8 cellular contexts compared by ENCODE assay signal in genomic region chr16:69754143-69754468, GRCh38. TPM values are rescaled to one million over a fixed set of nuclear protein-coding genes. Genes with fewer than 3 reads are reported as not detected.
DNase-seq lines count a peak whose midpoint lies in the region; ATAC-seq, FAIRE-seq and TF ChIP-seq lines count a peak whose summit lies in the region.

No MANE protein-coding gene starts in this region.

- H4K20me1 ChIP-seq in SK-N-SH (ENCODE audit: insufficient read depth) (no peaks in the 10 kb centered on the region), keratinocyte (ENCODE audit: control insufficient read depth, extremely low read depth, insufficient read depth, low read length) (no peaks in the 10 kb centered on the region)

- no peaks in the 10 kb centered on the region for H3K9me3 ChIP-seq in SK-N-SH
- H3K9me3 ChIP-seq in keratinocyte (ENCODE audit: control insufficient read depth, low read depth, low read length): no peaks in the 10 kb centered on the region
- H3K9me3 ChIP-seq in stomach smooth muscle (ENCODE audit: control insufficient read depth in 2 of 2, low read length in 2 of 2): no peaks in the 10 kb centered on the region

- ATAC-seq in SK-N-SH treated with all-trans-retinoic acid at 6 μM for 48 hours (no peak), HG02840 (IDR thresholded peaks at IDR 0.05; ENCODE audit: low FRiP score, unreplicated experiment) (no peak)

- H3K4me1 ChIP-seq in SK-N-SH (ENCODE audit: control insufficient read depth in 1 of 2, insufficient read depth in 2 of 2, low read depth in 1 of 2, low read length in 1 of 2) (peaks cover 0 to 2% of the 10 kb centered on the region in 2 experiments; a peak in 2 of 4 replicates), keratinocyte (ENCODE audit: control insufficient read depth, extremely low read depth, insufficient read depth, low read length) (peaks cover 4% of the 10 kb centered on the region), stomach smooth muscle (ENCODE audit: control insufficient read depth, insufficient read depth, low read length) (peaks cover 4% of the 10 kb centered on the region)

- H3K27ac Mint-ChIP-seq in activated naive CD8-positive, alpha-beta T cell: peak overlapping the region; percentile 100

- FAIRE-seq in keratinocyte (lab: Jason Lieb, UNC): no peak

- H3K4me3 Mint-ChIP-seq in activated naive CD8-positive, alpha-beta T cell: peak overlapping the region; percentile 100

- no peak for TF ChIP-seq EP300 in SK-N-SH (IDR thresholded peaks at IDR 0.05; ENCODE audit: borderline replicate concordance in 1 of 2, low read depth in 1 of 2, low read length in 1 of 2)

- peaks cover 9% of the 10 kb centered on the region for H3K36me3 Mint-ChIP-seq in activated naive CD8-positive, alpha-beta T cell

- no peaks in the 10 kb centered on the region for H3K9me2 ChIP-seq in SK-N-SH

- TF ChIP-seq CTCF in SK-N-SH (IDR thresholded peaks at IDR 0.05) (no peak), keratinocyte (optimal IDR thresholded peaks at IDR 0.05 in 1 of 3, IDR thresholded peaks at IDR 0.05 in 1 of 3, conservative IDR thresholded peaks at IDR 0.05 in 1 of 3; ENCODE audit: extremely low read depth in 1 of 3, insufficient read depth in 2 of 3, low read length in 3 of 3) (no peak)

- POLR2A ChIA-PET in SK-N-SH (lab: Yijun Ruan, JAX): interaction anchor here (1.0 to 1.5 kb wide), 6 partner anchors 9 to 358 kb away, joined by 4 to 12 read pairs (median 6); partner anchors contain the start of gene NQO1

- H3F3A ChIP-seq in SK-N-SH (replicated peaks; ENCODE audit: insufficient read depth): peaks cover 12% of the 10 kb centered on the region

- CTCF ChIA-PET in SK-N-SH (lab: Yijun Ruan, JAX): interaction anchor here (0.6 to 6.2 kb wide), 36 partner anchors 8 to 405 kb away, joined by 3 to 67 read pairs (median 5); partner anchors contain the start of gene NQO1

- H3K36me3 ChIP-seq in SK-N-SH (replicated peaks in 1 of 2; ENCODE audit: control insufficient read depth in 1 of 2, insufficient read depth in 2 of 2, low read length in 1 of 2) (peaks cover 11 to 30% of the 10 kb centered on the region in 2 experiments), keratinocyte (ENCODE audit: control insufficient read depth in 2 of 2, extremely low read depth in 1 of 2, insufficient read depth in 2 of 2, low read length in 2 of 2) (peaks cover 9 to 15% of the 10 kb centered on the region in 2 experiments), stomach smooth muscle (ENCODE audit: control insufficient read depth in 2 of 2, insufficient read depth in 2 of 2, low read length in 2 of 2) (peaks cover 7 to 17% of the 10 kb centered on the region in 2 donors)

- H3K27ac ChIP-seq in SK-N-SH (ENCODE audit: low read depth in 2 of 2, low read length in 1 of 2) (peak overlapping the region; percentile 40 to 45; a peak in 2 of 4 replicates), keratinocyte (ENCODE audit: control insufficient read depth, insufficient read depth, low read length) (peak overlapping the region; percentile 95), stomach smooth muscle (ENCODE audit: low read length) (peak overlapping the region; percentile 37)

- H3K27me3 ChIP-seq in SK-N-SH (ENCODE audit: insufficient read depth) (no peaks in the 10 kb centered on the region), keratinocyte (ENCODE audit: control insufficient read depth, extremely low read depth, insufficient read depth, low read length) (no peaks in the 10 kb centered on the region), stomach smooth muscle (ENCODE audit: control insufficient read depth in 1 of 2, insufficient read depth in 2 of 2, low read length in 2 of 2) (no peaks in the 10 kb centered on the region)

- H3K9me3 Mint-ChIP-seq in activated naive CD8-positive, alpha-beta T cell (ENCODE audit: low read depth): no peaks in the 10 kb centered on the region

- H3K9ac ChIP-seq in SK-N-SH: peak overlapping the region; percentile 84
- H3K9ac ChIP-seq in keratinocyte (ENCODE audit: control insufficient read depth, extremely low read depth, insufficient read depth, low read length): peak overlapping the region; percentile 97
- H3K9ac ChIP-seq in stomach smooth muscle (ENCODE audit: low read length in 2 of 2): peak overlapping the region; percentile 76 to 92

- H3K4me1 Mint-ChIP-seq in activated naive CD8-positive, alpha-beta T cell (ENCODE audit: low read depth): peaks cover 26% of the 10 kb centered on the region

- 31% methylated on average over 4 of the region's 4 CpGs for WGBS in SK-N-SH (ENCODE audit: low lambda C conversion rate)

- no peaks in the 10 kb centered on the region for H3K9me1 ChIP-seq in keratinocyte (ENCODE audit: control insufficient read depth, extremely low read depth, insufficient read depth, low read length)

- TF ChIP-seq RAD21 in SK-N-SH (IDR thresholded peaks at IDR 0.05; ENCODE audit: low read length): no peak

- no peaks in the 10 kb centered on the region for H3K27me3 Mint-ChIP-seq in activated naive CD8-positive, alpha-beta T cell

- H3K4me2 ChIP-seq in SK-N-SH (peak overlapping the region; percentile 89), keratinocyte (ENCODE audit: control insufficient read depth, extremely low read depth, insufficient read depth, low read depth, low read length) (peak overlapping the region; percentile 70)

- H2AFZ ChIP-seq in SK-N-SH (ENCODE audit: low read depth) (peak overlapping the region; percentile 70; the same call in 1 of the 2 replicates), keratinocyte (ENCODE audit: control insufficient read depth, low read length) (peak overlapping the region; percentile 96)

- peaks cover 55% of the 10 kb centered on the region for H3K79me2 ChIP-seq in SK-N-SH (ENCODE audit: insufficient read depth)
- H3K79me2 ChIP-seq in keratinocyte (ENCODE audit: control insufficient read depth, insufficient read depth, low read length): peaks cover 44% of the 10 kb centered on the region

- dilution Hi-C loops in keratinocyte (cut with MboI; ENCODE audit: extremely low pct_ligation_motif_present, low sequenced_read_pairs): no loop called here

- peak overlapping the region; percentile 86 to 98 for H3K4me3 ChIP-seq in SK-N-SH (ENCODE audit: low read depth in 2 of 2, low read length in 1 of 2)
- peak overlapping the region; percentile 74 to 100 (median 99) for H3K4me3 ChIP-seq in keratinocyte (ENCODE audit: control insufficient read depth in 2 of 3, extremely low read depth in 1 of 3, insufficient read depth in 2 of 3, low read depth in 1 of 3, low read length in 3 of 3)
- H3K4me3 ChIP-seq in stomach smooth muscle (ENCODE audit: low read length in 2 of 2): peak overlapping the region; percentile 69 to 99

- no peak for DNase-seq in SK-N-SH
- DNase-seq in keratinocyte (ENCODE audit: low read depth, low spot score): no peak
- no peak for DNase-seq in foreskin melanocyte
- no peak for DNase-seq in NCI-H748 treated with DMSO at 0.1 percent for 48 hours (lab: John Stamatoyannopoulos, UW)

TF ChIP-seq in SK-N-SH, 30 proteins besides CTCF, POLR2A, EP300 and RAD21 (continues in another document):
- no peak for TF ChIP-seq EZH2phosphoT487 (IDR thresholded peaks at IDR 0.05; ENCODE audit: borderline replicate concordance, low read depth)
- no peak for TF ChIP-seq MEF2A (IDR thresholded peaks at IDR 0.05; ENCODE audit: borderline replicate concordance, low read depth)
- no peak for TF ChIP-seq FOXM1 (IDR thresholded peaks at IDR 0.05; ENCODE audit: low read depth)
- no peak for TF ChIP-seq FOSL2 (IDR thresholded peaks at IDR 0.05; ENCODE audit: borderline replicate concordance, low read depth)

TF ChIP-seq in SK-N-SH treated with all-trans-retinoic acid at 6 μM for 48 hours, 23 proteins besides CTCF, POLR2A, EP300 and RAD21 (continues in another document):
- TF ChIP-seq ZNF565 (CRISPR knock-in tag; conservative IDR thresholded peaks at IDR 0.05; ENCODE audit: low read depth) (no peak), ZFP3 (CRISPR knock-in tag; IDR thresholded peaks at IDR 0.05) (no peak)

RNA-seq across cellular contexts. Expression of gene NOB1, which starts 0.6 kb away (rescaled TPM):
- polyA plus RNA-seq in SK-N-SH (2012; rRNA removed) (79.5 and 86.3 TPM in 2 replicates), keratinocyte (63.0 to 87.4 TPM (median 65.5 TPM) in 3 replicates)
- polyA plus RNA-seq in SK-N-SH (2012; cell fraction: cytosol; rRNA removed): 64.8 and 74.8 TPM in 2 replicates
- 48.5 and 55.5 TPM in 2 replicates for polyA plus RNA-seq in SK-N-SH (2012; cell fraction: nucleus; rRNA removed)
- 55.4 TPM for polyA plus RNA-seq in keratinocyte (2011; ENCODE audit: low read depth)
- 57.7 and 75.2 TPM in 2 replicates for polyA plus RNA-seq in keratinocyte (2011; cell fraction: cytosol; rRNA removed)
- 51.9 and 53.3 TPM in 2 replicates for polyA plus RNA-seq in keratinocyte (2011; cell fraction: nucleus; rRNA removed)
- polyA plus RNA-seq in keratinocyte (2012; ENCODE audit: low replicate concordance): 55.1 and 72.7 TPM in 2 replicates
- polyA minus RNA-seq in keratinocyte: 58.0 to 71.4 TPM (median 68.2 TPM) in 3 replicates
- polyA minus RNA-seq in keratinocyte (2011; cell fraction: cytosol; rRNA and poly(A)+ RNA removed): 84.6 TPM
- 24.4 and 30.9 TPM in 2 replicates for polyA minus RNA-seq in keratinocyte (2011; cell fraction: nucleus; rRNA and poly(A)+ RNA removed)

RNA-seq across cellular contexts. Expression of gene WWP2, which starts 8.0 kb away (rescaled TPM):
- polyA plus RNA-seq in SK-N-SH (2012; rRNA removed) (9.2 and 13.3 TPM in 2 replicates), keratinocyte (3.1 to 14.8 TPM (median 6.9 TPM) in 3 replicates)
- 7.6 and 9.0 TPM in 2 replicates for polyA plus RNA-seq in SK-N-SH (2012; cell fraction: cytosol; rRNA removed)
- 24.1 and 30.3 TPM in 2 replicates for polyA plus RNA-seq in SK-N-SH (2012; cell fraction: nucleus; rRNA removed)
- polyA plus RNA-seq in keratinocyte (2011; ENCODE audit: low read depth): 24.1 TPM
- polyA plus RNA-seq in keratinocyte (2011; cell fraction: cytosol; rRNA removed): 7.5 and 7.7 TPM in 2 replicates
- polyA plus RNA-seq in keratinocyte (2011; cell fraction: nucleus; rRNA removed): 17.6 and 17.9 TPM in 2 replicates
- polyA plus RNA-seq in keratinocyte (2012; ENCODE audit: low replicate concordance): 11.8 and 21.7 TPM in 2 replicates
- polyA minus RNA-seq in keratinocyte: 11.0 to 45.9 TPM (median 12.3 TPM) in 3 replicates
- polyA minus RNA-seq in keratinocyte (2011; cell fraction: cytosol; rRNA and poly(A)+ RNA removed): 11.1 TPM
- 12.2 and 21.2 TPM in 2 replicates for polyA minus RNA-seq in keratinocyte (2011; cell fraction: nucleus; rRNA and poly(A)+ RNA removed)

RNA-seq across cellular contexts. Expression of gene NQO1, which starts 27.7 kb away (rescaled TPM):
- 152 and 162 TPM in 2 replicates for polyA plus RNA-seq in SK-N-SH (2012; rRNA removed)
- polyA plus RNA-seq in SK-N-SH (2012; cell fraction: cytosol; rRNA removed): 124 and 156 TPM in 2 replicates
- 65.3 and 89.9 TPM in 2 replicates for polyA plus RNA-seq in SK-N-SH (2012; cell fraction: nucleus; rRNA removed)
- 92.6 to 166 TPM (median 149 TPM) in 3 replicates for polyA plus RNA-seq in keratinocyte
- 26.9 TPM for polyA plus RNA-seq in keratinocyte (2011; ENCODE audit: low read depth)
- 104 and 154 TPM in 2 replicates for polyA plus RNA-seq in keratinocyte (2011; cell fraction: cytosol; rRNA removed)
- polyA plus RNA-seq in keratinocyte (2011; cell fraction: nucleus; rRNA removed): 58.9 and 72.4 TPM in 2 replicates
- 30.4 and 143 TPM in 2 replicates for polyA plus RNA-seq in keratinocyte (2012; ENCODE audit: low replicate concordance)
- 63.0 to 77.3 TPM (median 66.5 TPM) in 3 replicates for polyA minus RNA-seq in keratinocyte
- 73.3 TPM for polyA minus RNA-seq in keratinocyte (2011; cell fraction: cytosol; rRNA and poly(A)+ RNA removed)
- polyA minus RNA-seq in keratinocyte (2011; cell fraction: nucleus; rRNA and poly(A)+ RNA removed): 20.2 and 26.8 TPM in 2 replicates

Comparison
In these comparisons a context has a peak if more than half of its experiments do, and no peak if none do; other contexts are left out.
1. H3K27ac ChIP-seq: peak in every context shown above with its lines; median percentile 95 in keratinocyte; 42 in SK-N-SH; 37 in stomach smooth muscle.